In genomic region chr4:47686294-47686872, GRCh38 we compare ENCODE assay signal across 8 cellular contexts.
DNase-seq lines count a peak whose midpoint lies in the region; ATAC-seq, FAIRE-seq and TF ChIP-seq lines count a peak whose summit lies in the region.

No MANE protein-coding gene starts in this region.

- ATAC-seq in GM21619 (IDR thresholded peaks at IDR 0.05; ENCODE audit: unreplicated experiment): peak; percentile 79
- peak; percentile 85 to 90 for ATAC-seq in lower lobe of right lung

- TF ChIP-seq CTCF in LNCAP (IDR thresholded peaks at IDR 0.05) (peak; percentile 87), WERI-Rb-1 (IDR thresholded peaks at IDR 0.05; ENCODE audit: low read depth, low read length) (peak; percentile 73), bronchial epithelial cell (IDR thresholded peaks at IDR 0.05; ENCODE audit: insufficient read depth, low read length, severe bottlenecking) (peak; percentile 76), lower lobe of right lung (IDR thresholded peaks at IDR 0.05) (peak; percentile 74)

- H3K4me3 ChIP-seq in WERI-Rb-1 (ENCODE audit: low read depth, low read length): no peak overlapping the region
- H3K4me3 ChIP-seq in bronchial epithelial cell (ENCODE audit: low read depth, low read length): no peak overlapping the region
- no peak overlapping the region for H3K4me3 ChIP-seq in lower lobe of right lung

- no peaks in the 10 kb centered on the region for H3K4me1 ChIP-seq in lower lobe of right lung

- FAIRE-seq in bronchial epithelial cell (lab: Jason Lieb, UNC): no peak

- H3K27me3 ChIP-seq in WERI-Rb-1 (ENCODE audit: insufficient read depth, low read depth, severe bottlenecking): no peaks in the 10 kb centered on the region
- H3K27me3 ChIP-seq in bronchial epithelial cell (ENCODE audit: control insufficient read depth, insufficient read depth, low read length): no peaks in the 10 kb centered on the region
- H3K27me3 ChIP-seq in lower lobe of right lung (ENCODE audit: low read depth): no peaks in the 10 kb centered on the region

- intact Hi-C loops in lower lobe of right lung (cut with DNase I): loop anchor here (10.0 kb wide), 1 partner anchor 148 kb away; the partner anchor contains the start of gene CORIN

- H3K36me3 ChIP-seq in WERI-Rb-1 (no peaks in the 10 kb centered on the region), bronchial epithelial cell (ENCODE audit: control insufficient read depth, insufficient read depth, low read length) (no peaks in the 10 kb centered on the region), lower lobe of right lung (no peaks in the 10 kb centered on the region)

- H3K27ac ChIP-seq in WERI-Rb-1: no peak overlapping the region
- H3K27ac ChIP-seq in lower lobe of right lung: no peak overlapping the region

- H3K9me3 ChIP-seq in WERI-Rb-1 (ENCODE audit: severe bottlenecking): no peaks in the 10 kb centered on the region
- no peaks in the 10 kb centered on the region for H3K9me3 ChIP-seq in lower lobe of right lung

- DNase-seq in Daoy (ENCODE audit: low read depth) (peak; percentile 49), WERI-Rb-1 (peak; percentile 66), bronchial epithelial cell (ENCODE audit: low read depth) (peak; percentile 51), lower lobe of right lung (peak; percentile 48), NCI-H510A treated with DMSO at 0.1 percent for 48 hours (lab: John Stamatoyannopoulos, UW) (no peak)
- DNase-seq in stimulated activated CD8-positive, alpha-beta memory T cell treated with anti-CD3 and anti-CD28 coated beads, Interleukin-4, amount 100 ng/mL, for 1 hour (ENCODE audit: low read depth in 2 of 2, low spot score in 1 of 2): peak; percentile 6 to 21
